ENCODE assay signal across 19 cellular contexts in genomic region chr9:89541798-89542197, GRCh38. TPM values are rescaled to one million over a fixed set of nuclear protein-coding genes. Genes with fewer than 3 reads are reported as not detected.
DNase-seq lines count a peak whose midpoint lies in the region; ATAC-seq, FAIRE-seq and TF ChIP-seq lines count a peak whose summit lies in the region.
"Had no signal": no experiment of that assay in that cellular context is flagged by ENCODE, and none has a peak within 500 bp of the region (broad histone marks: within the 10 kb centered on the region; RNA-seq: fewer than 3 reads in every experiment).

No MANE protein-coding gene starts in this region.

- no peak overlapping the region for H2AFZ ChIP-seq in PC-9

- H3K36me3 Mint-ChIP-seq in naive thymus-derived CD4-positive, alpha-beta T cell, result peaks cover 4 to 14% (median 8%) of the 10 kb centered on the region in 5 donors

- TF ChIP-seq CTCF in GM12865 (IDR thresholded peaks at IDR 0.05; ENCODE audit: insufficient read depth, low read depth, low read length, missing control alignments) (no peak), PC-9 (conservative IDR thresholded peaks at IDR 0.05) (no peak)

- no peaks in the 10 kb centered on the region for H3K27me3 ChIP-seq in naive thymus-derived CD4-positive, alpha-beta T cell (ENCODE audit: control insufficient read depth in 2 of 2, insufficient read depth in 2 of 2, low read length in 2 of 2)
- no peaks in the 10 kb centered on the region for H3K27me3 ChIP-seq in PC-9 (ENCODE audit: insufficient read depth, low read depth)
- H3K27me3 ChIP-seq: cardiac muscle cell, right lobe of liver had no signal

- ATAC-seq in HG03460 (IDR thresholded peaks at IDR 0.05; ENCODE audit: unreplicated experiment), result peak; percentile 51
- ATAC-seq in naive thymus-derived CD4-positive, alpha-beta T cell, result no peak
- ATAC-seq: right lobe of liver had no signal

- H3K79me2 ChIP-seq in PC-9 (ENCODE audit: low read depth), result no peaks in the 10 kb centered on the region

- peaks cover 3 to 16% (median 10%) of the 10 kb centered on the region in 11 donors for H3K9me3 Mint-ChIP-seq in naive thymus-derived CD4-positive, alpha-beta T cell

- no peaks in the 10 kb centered on the region for H3K9me2 ChIP-seq in PC-9 (ENCODE audit: insufficient read depth)

- H3K9me3 ChIP-seq in naive thymus-derived CD4-positive, alpha-beta T cell (ENCODE audit: control insufficient read depth in 2 of 3, low read length in 3 of 3), result peaks cover 0 to 10% (median 0%) of the 10 kb centered on the region in 3 experiments
- H3K9me3 ChIP-seq in PC-9 (ENCODE audit: insufficient read depth, low read depth), result no peaks in the 10 kb centered on the region; the same call in 1 of the 2 replicates
- H3K9me3 ChIP-seq: HAP-1, right lobe of liver had no signal

- no peak for FAIRE-seq in frontal cortex (lab: Jason Lieb, UNC)
- FAIRE-seq: D721Med had no signal

- no TSS peak for BruUV-seq in PC-9 (replicated peaks; lab: Mats Ljungman, UMichigan)

- H3K4me1 Mint-ChIP-seq in naive thymus-derived CD4-positive, alpha-beta T cell, result peaks cover 34 to 90% (median 84%) of the 10 kb centered on the region in 7 donors

- intact Hi-C loops in naive thymus-derived CD4-positive, alpha-beta T cell (cut with micrococcal nuclease), result no loop called here
- intact Hi-C loops in PC-9 (cut with micrococcal nuclease; ENCODE audit: unreplicated experiment), result no loop called here

- POLR2A ChIA-PET in naive thymus-derived CD4-positive, alpha-beta T cell (lab: Charles Lee), result interaction anchor here (1.2 to 5.4 kb wide), 2 partner anchors 12 to 18 kb away, joined by 4 to 51 read pairs; no protein-coding TSS in a partner anchor
- POLR2A ChIA-PET in PC-9 (lab: Charles Lee; ENCODE audit: unreplicated experiment), result no interaction called here

- no peaks in the 10 kb centered on the region for H3K36me3 ChIP-seq in naive thymus-derived CD4-positive, alpha-beta T cell (ENCODE audit: control insufficient read depth in 2 of 3, insufficient read depth in 3 of 3, low read length in 3 of 3)
- no peaks in the 10 kb centered on the region for H3K36me3 ChIP-seq in PC-9 (ENCODE audit: low read depth)
- H3K36me3 ChIP-seq: cardiac muscle cell, HAP-1, right lobe of liver had no signal

- H3K4me3 Mint-ChIP-seq in naive thymus-derived CD4-positive, alpha-beta T cell, result peak overlapping the region in 3 of 10 donors; percentile 5 to 27 (median 20)
- H3K4me3 Mint-ChIP-seq: activated naive CD8-positive, alpha-beta T cell treated with anti-CD3 and anti-CD28 coated beads, Interleukin-2, amount 10 ng/mL, durations not matched to agents 7 days and 5 days had no signal

- no peak overlapping the region for H3K4me2 ChIP-seq in PC-9

- CTCF ChIA-PET in naive thymus-derived CD4-positive, alpha-beta T cell (lab: Charles Lee), result interaction anchor here (0.7 to 1.6 kb wide), 4 partner anchors 16 to 112 kb away, joined by 3 to 6 read pairs (median 4); no protein-coding TSS in a partner anchor
- CTCF ChIA-PET in PC-9 (lab: Charles Lee), result no interaction called here

- H4K20me1 ChIP-seq in PC-9 (ENCODE audit: insufficient read depth), result no peaks in the 10 kb centered on the region

- H3K4me1 ChIP-seq in naive thymus-derived CD4-positive, alpha-beta T cell (ENCODE audit: control insufficient read depth in 2 of 2, insufficient read depth in 2 of 2, low read length in 2 of 2), result peaks cover 35 to 66% of the 10 kb centered on the region in 2 donors
- H3K4me1 ChIP-seq in PC-9 (replicated peaks; ENCODE audit: insufficient read depth), result no peaks in the 10 kb centered on the region
- H3K4me1 ChIP-seq: HAP-1, right lobe of liver had no signal

- H3K27ac Mint-ChIP-seq in naive thymus-derived CD4-positive, alpha-beta T cell, result peak overlapping the region in 8 of 9 donors; percentile 15 to 86 (median 73)
- H3K27ac Mint-ChIP-seq: activated naive CD8-positive, alpha-beta T cell treated with anti-CD3 and anti-CD28 coated beads, Interleukin-2, amount 10 ng/mL, durations not matched to agents 7 days and 5 days had no signal

- DNase-seq in GM12865 (ENCODE audit: low read depth) (peak; percentile 34), frontal cortex (ENCODE audit: low spot score in 2 of 2) (no peak), PC-9 (no peak)
- DNase-seq in naive thymus-derived CD4-positive, alpha-beta T cell, result no peak
- no peak for DNase-seq in activated effector memory CD4-positive, alpha-beta T cell treated with anti-CD3 and anti-CD28 coated beads, Interleukin-2, amount 50 U/mL, for 16 hours
- no peak for DNase-seq in activated CD4-positive, alpha-beta T cell treated with anti-CD3 and anti-CD28 coated beads, Interleukin-2, amount 50 U/mL, for 4 hours
- DNase-seq: activated naive CD8-positive, alpha-beta T cell treated with anti-CD3 and anti-CD28 coated beads, Interleukin-2, amount 10 ng/mL, durations not matched to agents 7 days and 5 days; foreskin fibroblast; GF-D8; NCI-H1694 treated with DMSO at 0.1 percent for 48 hours; stimulated activated CD4-positive, alpha-beta T cell treated with anti-CD3 and anti-CD28 coated beads, Interleukin-4, amount 100 ng/mL, for 1 hour had no signal

- no peaks in the 10 kb centered on the region for H3K27me3 Mint-ChIP-seq in naive thymus-derived CD4-positive, alpha-beta T cell
- H3K27me3 Mint-ChIP-seq: activated naive CD8-positive, alpha-beta T cell treated with anti-CD3 and anti-CD28 coated beads, Interleukin-2, amount 10 ng/mL, durations not matched to agents 7 days and 5 days had no signal

- no peaks in the 10 kb centered on the region for H3F3A ChIP-seq in PC-9 (ENCODE audit: insufficient read depth, low read depth)

- H3K27ac ChIP-seq in angular gyrus (ENCODE audit: low read depth, low read length) (peak overlapping the region; percentile 91), PC-9 (no peak overlapping the region)
- no peak overlapping the region for H3K27ac ChIP-seq in naive thymus-derived CD4-positive, alpha-beta T cell (ENCODE audit: low read depth, low read length)
- H3K27ac ChIP-seq: cardiac muscle cell, HL-60, right lobe of liver had no signal

- H3K4me3 ChIP-seq in GM12865 (ENCODE audit: low read depth, low read length), result no peak overlapping the region
- H3K4me3 ChIP-seq in naive thymus-derived CD4-positive, alpha-beta T cell (ENCODE audit: low read length), result no peak overlapping the region
- H3K4me3 ChIP-seq in PC-9, result no peak overlapping the region
- H3K4me3 ChIP-seq: cardiac muscle cell, HAP-1, lung, right lobe of liver had no signal

RNA-seq across cellular contexts. Expression of gene SEMA4D, which starts 43.9 kb away (rescaled TPM):
- total RNA-seq in naive thymus-derived CD4-positive, alpha-beta T cell, result 100 to 1,000 TPM; 389 to 465 (median 460) TPM
- 100 to 1,000 TPM; 114 to 268 TPM for polyA plus RNA-seq in naive thymus-derived CD4-positive, alpha-beta T cell
- 7.7 TPM for total RNA-seq in frontal cortex
- total RNA-seq in PC-9 (2021), result 48.4 and 58.3 TPM in 2 replicates
